In genomic region chrX:5788930-5789329, GRCh38 we compare ENCODE assay signal across 8 cellular contexts.
"Had no signal": no experiment of that assay in that cellular context is flagged by ENCODE, and none has a peak within 500 bp of the region (broad histone marks: within the 10 kb centered on the region; RNA-seq: fewer than 3 reads in every experiment).

No MANE protein-coding gene starts in this region.

- H3K27ac ChIP-seq: GM23248, HL-60 had no signal

- H3K4me3 Mint-ChIP-seq: HFFc6, IgD-negative memory B cell had no signal

- H3K4me1 ChIP-seq: HAP-1 had no signal

- H3K36me3 ChIP-seq: HAP-1 had no signal

- FAIRE-seq: HepG2 had no signal

- H3K4me1 Mint-ChIP-seq: IgD-negative memory B cell had no signal

- DNase-seq: GM23248, GOT3, H7, HFFc6 had no signal

- H2AFZ ChIP-seq: GM23248 had no signal

- H3K36me3 Mint-ChIP-seq: IgD-negative memory B cell had no signal

- H3K4me3 ChIP-seq: GM23248, HAP-1 had no signal

- H3K9ac ChIP-seq: GM23248 had no signal

- H3K27me3 Mint-ChIP-seq: IgD-negative memory B cell had no signal

- H3K27ac Mint-ChIP-seq: HFFc6, IgD-negative memory B cell had no signal

- H3K9me3 ChIP-seq: HAP-1 had no signal
